12 cellular contexts compared by ENCODE assay signal in genomic region chr4:108109997-108110416, GRCh38. TPM values are rescaled to one million over a fixed set of nuclear protein-coding genes. Genes with fewer than 3 reads are reported as not detected.
A peak's percentile ranks its signal among the peaks of the same experiment; 100 is the strongest.
DNase-seq lines count a peak whose midpoint lies in the region; ATAC-seq and TF ChIP-seq lines count a peak whose summit lies in the region.
"Had no signal": no experiment of that assay in that cellular context is flagged by ENCODE, and none has a peak within 500 bp of the region (broad histone marks: within the 10 kb centered on the region; RNA-seq: fewer than 3 reads in every experiment).

No MANE protein-coding gene starts in this region.

- no peaks in the 10 kb centered on the region for H3K9me3 ChIP-seq in BLaER1 treated with 17β-estradiol and CSF1 and Interleukin-3, amounts not matched to agents 10 nM and 100 nM (replicated peaks in 1 of 11)
- H3K9me3 ChIP-seq in sigmoid colon = no peaks in the 10 kb centered on the region
- H3K9me3 ChIP-seq in ovary = no peaks in the 10 kb centered on the region
- H3K9me3 ChIP-seq: esophagus muscularis mucosa had no signal

- no peak for TF ChIP-seq POLR2A in sigmoid colon (IDR thresholded peaks at IDR 0.05)
- TF ChIP-seq POLR2A in ovary (IDR thresholded peaks at IDR 0.05) = no peak

- intact Hi-C loops in sigmoid colon (cut with DNase I) (no loop called here), ovary (cut with DNase I) (no loop called here)

- no peak overlapping the region for H3K9ac ChIP-seq in BLaER1 treated with 17β-estradiol and CSF1 and Interleukin-3, amounts not matched to agents 10 nM and 100 nM

- WGBS in sigmoid colon, 2 donors = 20 to 46% methylated on average over 2 of the region's 2 CpGs
- 16 to 36% (median 26%) methylated on average over 2 of the region's 2 CpGs for WGBS in ovary, 3 donors

- ATAC-seq in GM18907 (IDR thresholded peaks at IDR 0.05; ENCODE audit: unreplicated experiment) (peak; percentile 87), HG02678 (IDR thresholded peaks at IDR 0.05; ENCODE audit: unreplicated experiment) (peak; percentile 78), HG03571 (IDR thresholded peaks at IDR 0.05; ENCODE audit: unreplicated experiment) (peak; percentile 95)

- peaks cover 0 to 100% (median 80%) of the 10 kb centered on the region in 11 experiments; a peak in 15 of 22 replicates for H4K20me1 ChIP-seq in BLaER1 treated with 17β-estradiol and CSF1 and Interleukin-3, amounts not matched to agents 10 nM and 100 nM

- no peak for DNase-seq in putamen (ENCODE audit: low spot score)
- no peak for DNase-seq in sigmoid colon
- DNase-seq in HK-2 (ENCODE audit: unreplicated experiment) = no peak
- no peak for DNase-seq in ovary
- DNase-seq: NCI-H2029 treated with DMSO at 0.1 percent for 48 hours; stimulated activated CD4-positive, alpha-beta T cell treated with anti-CD3 and anti-CD28 coated beads, Interleukin-15, amount 100 ng/mL, for 24 hours; SW 1271 had no signal

- no peak for TF ChIP-seq EP300 in sigmoid colon (IDR thresholded peaks at IDR 0.05)
- TF ChIP-seq EP300 in ovary (IDR thresholded peaks at IDR 0.05) = no peak

- H3K36me3 ChIP-seq in BLaER1 treated with 17β-estradiol and CSF1 and Interleukin-3, amounts not matched to agents 10 nM and 100 nM = peaks cover 0 to 92% (median 47%) of the 10 kb centered on the region in 11 experiments; a peak in 14 of 22 replicates
- H3K36me3 ChIP-seq in sigmoid colon (no peaks in the 10 kb centered on the region), ovary (no peaks in the 10 kb centered on the region)
- H3K36me3 ChIP-seq: esophagus muscularis mucosa had no signal

- no peak overlapping the region for H3K27ac ChIP-seq in BLaER1 treated with 17β-estradiol and CSF1 and Interleukin-3, amounts not matched to agents 10 nM and 100 nM
- no peak overlapping the region for H3K27ac ChIP-seq in sigmoid colon
- no peak overlapping the region for H3K27ac ChIP-seq in ovary
- H3K27ac ChIP-seq: esophagus muscularis mucosa had no signal

- TF ChIP-seq CTCF in sigmoid colon (IDR thresholded peaks at IDR 0.05) (no peak), ovary (IDR thresholded peaks at IDR 0.05) (no peak)

- peak overlapping the region; percentile 8 to 54 (median 42); a peak in 18 of 22 replicates for H3K4me2 ChIP-seq in BLaER1 treated with 17β-estradiol and CSF1 and Interleukin-3, amounts not matched to agents 10 nM and 100 nM

- H3K4me1 ChIP-seq in BLaER1 treated with 17β-estradiol and CSF1 and Interleukin-3, amounts not matched to agents 10 nM and 100 nM = peaks cover 29 to 64% (median 53%) of the 10 kb centered on the region in 10 experiments
- no peaks in the 10 kb centered on the region for H3K4me1 ChIP-seq in sigmoid colon
- no peaks in the 10 kb centered on the region for H3K4me1 ChIP-seq in ovary (ENCODE audit: insufficient read depth)
- H3K4me1 ChIP-seq: esophagus muscularis mucosa had no signal

- H3K27me3 ChIP-seq in BLaER1 treated with 17β-estradiol and CSF1 and Interleukin-3, amounts not matched to agents 10 nM and 100 nM = no peaks in the 10 kb centered on the region
- no peaks in the 10 kb centered on the region for H3K27me3 ChIP-seq in sigmoid colon
- no peaks in the 10 kb centered on the region for H3K27me3 ChIP-seq in ovary
- H3K27me3 ChIP-seq: esophagus muscularis mucosa had no signal

- H3K4me3 ChIP-seq in BLaER1 treated with 17β-estradiol and CSF1 and Interleukin-3, amounts not matched to agents 10 nM and 100 nM = no peak overlapping the region
- H3K4me3 ChIP-seq in sigmoid colon (no peak overlapping the region), ovary (no peak overlapping the region)
- H3K4me3 ChIP-seq: esophagus muscularis mucosa had no signal

RNA-seq across cellular contexts. Expression of gene LEF1, which starts 58.7 kb away (rescaled TPM):
- total RNA-seq in sigmoid colon = 1 to 10 TPM in 3 of 4 donors, under 1 TPM in 1; 0.83 to 3.3 (median 3.2) TPM
- polyA plus RNA-seq in sigmoid colon = 10 to 100 TPM in 1 of 3 donors, 1 to 10 TPM in 1, not detected in 1; 2.3 to 25.3 TPM
- total RNA-seq in ovary = 10 to 100 TPM in 1 of 7 donors, 1 to 10 TPM in 6; 1.8 to 30.1 (median 6.0) TPM
- polyA plus RNA-seq in ovary = 10 to 100 TPM in 1 of 2 donors, 1 to 10 TPM in 1; 5.0 to 18.3 TPM
